ENCODE assay signal across 14 cellular contexts in genomic region chr6:108578595-108579038, GRCh38. TPM values are rescaled to one million over a fixed set of nuclear protein-coding genes. Genes with fewer than 3 reads are reported as not detected.
DNase-seq lines count a peak whose midpoint lies in the region; TF ChIP-seq lines count a peak whose summit lies in the region.
"Had no signal": no experiment of that assay in that cellular context is flagged by ENCODE, and none has a peak within 500 bp of the region (broad histone marks: within the 10 kb centered on the region; RNA-seq: fewer than 3 reads in every experiment).

No MANE protein-coding gene starts in this region.

- WGBS in GM23248 (ENCODE audit: low coverage in 1 of 2, low lambda C conversion rate in 2 of 2, missing lambda C conversion rate in 2 of 2), 2 experiments: 75 to 80% methylated on average over 7 of the region's 7 CpGs
- 33% methylated on average over 7 of the region's 7 CpGs for WGBS in smooth muscle cell (ENCODE audit: low lambda C conversion rate)

- H3K4me3 ChIP-seq in GM23248 (no peak overlapping the region), smooth muscle cell (no peak overlapping the region)
- H3K4me3 ChIP-seq: PC-9, skin epidermis had no signal

- H3K9me2 ChIP-seq in GM23248 (ENCODE audit: insufficient read depth): no peaks in the 10 kb centered on the region

- peaks cover 100% of the 10 kb centered on the region for H3K79me2 ChIP-seq in GM23248 (ENCODE audit: insufficient read depth)
- peaks cover 90% of the 10 kb centered on the region for H3K79me2 ChIP-seq in smooth muscle cell (ENCODE audit: low read depth)

- H3K27ac ChIP-seq in GM23248 (no peak overlapping the region), smooth muscle cell (ENCODE audit: low read depth) (peak overlapping the region; percentile 90)

- no peak for TF ChIP-seq CTCF in smooth muscle cell (IDR thresholded peaks at IDR 0.05; ENCODE audit: borderline replicate concordance, insufficient read depth, poor library complexity, severe bottlenecking)

- peaks cover 48% of the 10 kb centered on the region for H3K4me1 ChIP-seq in GM23248 (ENCODE audit: insufficient read depth)
- peaks cover 40% of the 10 kb centered on the region for H3K4me1 ChIP-seq in smooth muscle cell (ENCODE audit: low read depth)

- H2AFZ ChIP-seq in GM23248 (no peak overlapping the region), smooth muscle cell (ENCODE audit: low read depth) (no peak overlapping the region)
- H2AFZ ChIP-seq: PC-9 had no signal

- H3F3A ChIP-seq in GM23248 (ENCODE audit: insufficient read depth): peaks cover 45% of the 10 kb centered on the region
- H3F3A ChIP-seq in smooth muscle cell (ENCODE audit: low read depth): peaks cover 17% of the 10 kb centered on the region

- H3K9ac ChIP-seq in GM23248 (no peak overlapping the region), smooth muscle cell (ENCODE audit: low read depth) (peak overlapping the region; percentile 59)

- no peaks in the 10 kb centered on the region for H3K27me3 ChIP-seq in GM23248 (replicated peaks; ENCODE audit: insufficient read depth)
- no peaks in the 10 kb centered on the region for H3K27me3 ChIP-seq in smooth muscle cell (ENCODE audit: low read depth)

- in situ Hi-C loops in GM23248 (cut with MboI): no loop called here

- H3K36me3 ChIP-seq in GM23248 (ENCODE audit: low read depth): no peaks in the 10 kb centered on the region
- no peaks in the 10 kb centered on the region for H3K36me3 ChIP-seq in smooth muscle cell (ENCODE audit: low read depth)

- peak; percentile 64 for DNase-seq in GM23248
- DNase-seq in amniotic epithelial cell (ENCODE audit: low read depth): peak; percentile 94
- peak; percentile 71 for DNase-seq in hepatic stellate cell (ENCODE audit: low spot score)
- DNase-seq in smooth muscle cell (lab: John Stamatoyannopoulos, UW; ENCODE audit: unreplicated experiment): no peak
- no peak for DNase-seq in GDM1 (lab: John Stamatoyannopoulos, UW)
- no peak for DNase-seq in putamen (ENCODE audit: low spot score)
- no peak for DNase-seq in DMS 273 (lab: John Stamatoyannopoulos, UW; ENCODE audit: unreplicated experiment)
- DNase-seq in HPDE6-E6E7 (ENCODE audit: extremely low spot score): no peak
- DNase-seq: activated CD4-positive, alpha-beta T cell treated with anti-CD3 and anti-CD28 coated beads for 48 hours; activated naive CD4-positive, alpha-beta T cell treated with Interleukin-2 at 50 U/mL for 16 hours; GOT3; NCI-H1436 treated with DMSO at 0.1 percent for 48 hours had no signal

- H3K4me2 ChIP-seq in GM23248 (ENCODE audit: unreplicated experiment) (peak overlapping the region; percentile 35), smooth muscle cell (peak overlapping the region; percentile 77)
- H3K4me2 ChIP-seq: PC-9 had no signal

- peaks cover 26% of the 10 kb centered on the region for H4K20me1 ChIP-seq in GM23248 (ENCODE audit: insufficient read depth)
- peaks cover 93% of the 10 kb centered on the region for H4K20me1 ChIP-seq in smooth muscle cell (ENCODE audit: low read depth)

- H3K9me3 ChIP-seq in GM23248 (ENCODE audit: low read depth) (no peaks in the 10 kb centered on the region), smooth muscle cell (replicated peaks; ENCODE audit: low read depth) (no peaks in the 10 kb centered on the region)

RNA-seq across cellular contexts. Expression of gene FOXO3, which starts 17.9 kb away (rescaled TPM):
- total RNA-seq in GM23248 (2014; rRNA removed; shearing (Covaris generic)): 35.7 and 36.6 TPM in 2 replicates
- polyA plus RNA-seq in GM23248 (2016; fragmentation: Nextera tagmentation; extraction: Ambion mirVana): 17.9 and 19.7 TPM in 2 replicates
- total RNA-seq in smooth muscle cell: 36.2 and 40.3 TPM in 2 replicates
- polyA plus RNA-seq in smooth muscle cell: 34.7 and 35.9 TPM in 2 replicates

Comparison
In these comparisons a context has a peak if more than half of its experiments do, and no peak if none do; other contexts are left out.
1. DNase-seq: peak in GM23248 (single experiment), amniotic epithelial cell (single experiment) and hepatic stellate cell (single experiment); none in smooth muscle cell (single experiment), GDM1 (single experiment), putamen (single experiment), DMS 273 (single experiment) and HPDE6-E6E7 (single experiment).